In the genomic region with DNA sequence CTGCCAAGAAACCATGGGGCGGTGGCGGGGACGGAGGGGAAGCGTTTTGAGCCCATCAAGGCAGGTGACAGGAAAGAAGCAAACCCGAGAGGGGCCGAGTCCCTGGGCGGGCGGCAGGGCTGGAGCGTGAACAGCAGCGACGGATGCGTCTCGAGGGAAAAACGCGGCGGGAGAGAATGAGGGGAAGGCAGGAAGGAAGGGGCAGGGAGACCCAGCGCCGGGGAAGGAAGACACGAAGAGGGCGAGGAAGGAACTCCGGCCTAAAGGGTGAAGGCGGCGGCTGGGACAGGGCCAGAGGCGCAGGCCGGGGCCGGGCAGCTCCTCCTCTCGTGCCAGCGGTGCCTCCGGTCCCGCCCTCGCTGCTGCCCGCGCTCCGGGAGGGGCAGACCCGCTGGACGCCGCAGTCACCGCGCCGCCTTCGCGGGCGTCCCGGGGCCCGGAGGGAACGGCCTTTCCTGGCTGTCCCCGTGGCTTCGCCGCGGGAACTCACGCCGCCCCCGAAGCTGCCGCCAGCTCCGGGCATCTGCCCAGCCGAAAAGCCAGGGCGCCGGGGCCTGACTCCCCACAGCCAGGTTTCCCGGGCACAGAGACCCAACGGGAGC, we compare ENCODE assay signal across 8 cellular contexts. TPM values are rescaled to one million over a fixed set of nuclear protein-coding genes. Genes with fewer than 3 reads are reported as not detected.
DNase-seq lines count a peak whose midpoint lies in the region; ATAC-seq, FAIRE-seq and TF ChIP-seq lines count a peak whose summit lies in the region.

No MANE protein-coding gene starts in this region.

- peak; percentile 6 for ATAC-seq in GM21367 (IDR thresholded peaks at IDR 0.05; ENCODE audit: unreplicated experiment)
- peak; percentile 83 for ATAC-seq in mucosa of descending colon
- ATAC-seq in upper lobe of left lung (ENCODE audit: low FRiP score in 2 of 2): peak; percentile 75 to 80

- no peak for TF ChIP-seq EP300 in upper lobe of left lung (IDR thresholded peaks at IDR 0.05)

- no peak for FAIRE-seq in GM12892 (lab: Jason Lieb, UNC)

- no peak overlapping the region for H3K9ac ChIP-seq in HUES48 (ENCODE audit: low read depth, low read length)

- H3K9me3 ChIP-seq in Caco-2 (no peaks in the 10 kb centered on the region), HUES48 (ENCODE audit: control insufficient read depth, insufficient read depth, low read length) (no peaks in the 10 kb centered on the region), mucosa of descending colon (no peaks in the 10 kb centered on the region), upper lobe of left lung (no peaks in the 10 kb centered on the region)

- peak overlapping the region; percentile 19 for H3K27ac Mint-ChIP-seq in Caco-2 (ENCODE audit: unreplicated experiment)

- CTCF ChIA-PET in Caco-2 (lab: Charles Lee): interaction anchor here (0.6 to 1.1 kb wide), 2 partner anchors 18 to 314 kb away, joined by 3 read pairs; no protein-coding TSS in a partner anchor

- H3K36me3 Mint-ChIP-seq in Caco-2 (ENCODE audit: insufficient read depth, unreplicated experiment): peaks cover 6% of the 10 kb centered on the region

- H3K27me3 ChIP-seq in Caco-2 (replicated peaks; ENCODE audit: control insufficient read depth, insufficient read depth, low read length) (no peaks in the 10 kb centered on the region), HUES48 (ENCODE audit: control insufficient read depth, insufficient read depth, low read length) (peaks cover 28% of the 10 kb centered on the region), upper lobe of left lung (no peaks in the 10 kb centered on the region)

- H3K27ac ChIP-seq in HUES48 (ENCODE audit: low read depth, low read length): peak overlapping the region; percentile 10
- peak overlapping the region; percentile 92 to 96 (median 96) for H3K27ac ChIP-seq in upper lobe of left lung

- H3K4me3 Mint-ChIP-seq in Caco-2 (ENCODE audit: unreplicated experiment): peak overlapping the region; percentile 88

- intact Hi-C loops in Caco-2 (cut with micrococcal nuclease; ENCODE audit: unreplicated experiment) (loop anchor here (1.0 kb wide), 1 partner anchor 218 kb away; a partner anchor contains a TSS), mucosa of descending colon (cut with DNase I, micrococcal nuclease) (no loop called here)

- 1% methylated on average over 23 to 34 of the region's 60 CpGs for WGBS in upper lobe of left lung, 2 donors

- H3K4me3 ChIP-seq in Caco-2 (ENCODE audit: low read depth, low read length): peak overlapping the region; percentile 82
- peak overlapping the region; percentile 87 for H3K4me3 ChIP-seq in HUES48 (ENCODE audit: low read depth, low read length)
- H3K4me3 ChIP-seq in WI38 (ENCODE audit: low read depth, low read length): peak overlapping the region; percentile 81
- peak overlapping the region; percentile 40 for H3K4me3 ChIP-seq in mucosa of descending colon
- H3K4me3 ChIP-seq in upper lobe of left lung: peak overlapping the region; percentile 69 to 95 (median 90)

- H3K9me3 Mint-ChIP-seq in Caco-2 (ENCODE audit: unreplicated experiment): no peaks in the 10 kb centered on the region

- TF ChIP-seq CTCF in Caco-2 (IDR thresholded peaks at IDR 0.05; ENCODE audit: insufficient read depth in 1 of 2, low read depth in 1 of 2, low read length in 1 of 2, severe bottlenecking in 1 of 2, unreplicated experiment in 1 of 2): no peak
- TF ChIP-seq CTCF in WI38 (IDR thresholded peaks at IDR 0.05; ENCODE audit: low read depth, low read length): no peak
- no peak for TF ChIP-seq CTCF in mucosa of descending colon (IDR thresholded peaks at IDR 0.05)
- no peak for TF ChIP-seq CTCF in upper lobe of left lung (IDR thresholded peaks at IDR 0.05)

- peaks cover 17% of the 10 kb centered on the region for H3K4me1 Mint-ChIP-seq in Caco-2 (ENCODE audit: low read depth, unreplicated experiment)

- H3K4me1 ChIP-seq in Caco-2 (no peaks in the 10 kb centered on the region), HUES48 (ENCODE audit: control insufficient read depth, insufficient read depth, low read length) (peaks cover 13% of the 10 kb centered on the region; the same call in 1 of the 2 replicates), mucosa of descending colon (ENCODE audit: low read depth) (peaks cover 15% of the 10 kb centered on the region), upper lobe of left lung (peaks cover 17 to 43% (median 24%) of the 10 kb centered on the region in 4 donors)

- H3K27me3 Mint-ChIP-seq in Caco-2 (ENCODE audit: insufficient read depth, unreplicated experiment): no peaks in the 10 kb centered on the region

- no peaks in the 10 kb centered on the region for H3K36me3 ChIP-seq in Caco-2 (ENCODE audit: control insufficient read depth, insufficient read depth, low read length)
- H3K36me3 ChIP-seq in HUES48 (ENCODE audit: control insufficient read depth, insufficient read depth, low read length): no peaks in the 10 kb centered on the region
- no peaks in the 10 kb centered on the region for H3K36me3 ChIP-seq in mucosa of descending colon (ENCODE audit: low read depth)
- no peaks in the 10 kb centered on the region for H3K36me3 ChIP-seq in upper lobe of left lung

- no TSS peak for BruUV-seq in Caco-2 (replicated peaks; lab: Mats Ljungman, UMichigan)

- POLR2A ChIA-PET in Caco-2 (lab: Charles Lee): no interaction called here

- TF ChIP-seq POLR2A in erythroblast (IDR thresholded peaks at IDR 0.05; ENCODE audit: low read length) (no peak), upper lobe of left lung (IDR thresholded peaks at IDR 0.05) (no peak), GM12892 (IDR thresholded peaks at IDR 0.05; ENCODE audit: low read depth, low read length) (no peak)

- DNase-seq in Caco-2 (peak in 1 of 2 experiments; percentile 53), erythroblast (lab: John Stamatoyannopoulos, UW) (peak; percentile 58 to 64), mucosa of descending colon (peak; percentile 64 to 84 (median 82)), upper lobe of left lung (peak; percentile 79 to 94), GM12892 (ENCODE audit: insufficient read length) (no peak)

RNA-seq across cellular contexts. Expression of a gene that starts 0.8 kb away (rescaled TPM):
- 23.1 and 24.1 TPM in 2 replicates for total RNA-seq in Caco-2 (2022)
- total RNA-seq in mucosa of descending colon: 10 to 100 TPM; 16.4 to 28.9 (median 16.8) TPM
- total RNA-seq in upper lobe of left lung: 100 to 1,000 TPM in 1 of 6 donors, 10 to 100 TPM in 5; 17.8 to 124 (median 49.7) TPM
- 1.3 TPM for polyA plus RNA-seq in GM12892 (2012; ENCODE audit: missing spikeins)

RNA-seq across cellular contexts. Expression of a gene that starts 43.1 kb away (rescaled TPM):
- total RNA-seq in Caco-2 (2022): 0.93 and 0.95 TPM in 2 replicates
- total RNA-seq in mucosa of descending colon: 1 to 10 TPM in 1 of 3 donors, under 1 TPM in 2; 0.58 to 1.3 (median 0.69) TPM
- 1 to 10 TPM in 5 of 6 donors, under 1 TPM in 1; 1.00 to 7.3 (median 1.8) TPM for total RNA-seq in upper lobe of left lung
- polyA plus RNA-seq in GM12892 (2012; ENCODE audit: missing spikeins): 0.40 TPM

Comparison
In these comparisons a context has a peak if more than half of its experiments do, and no peak if none do; other contexts are left out.
1. ATAC-seq: peak in every context shown above with its lines; median percentile 83 in mucosa of descending colon; 78 in upper lobe of left lung; 6 in GM21367.